ENCODE assay signal across 1 cellular context in genomic region chr3:42763023-42763422, GRCh38.
TF ChIP-seq lines count a peak whose summit lies in the region.

No MANE protein-coding gene starts in this region.

TF ChIP-seq in GM12878, 131 proteins besides CTCF, POLR2A, EP300 and RAD21:
- no peak for TF ChIP-seq MYB (IDR thresholded peaks at IDR 0.05; ENCODE audit: borderline replicate concordance, low read depth, low read length)
- TF ChIP-seq IKZF2 (IDR thresholded peaks at IDR 0.05): no peak
- no peak for TF ChIP-seq HSF1 (IDR thresholded peaks at IDR 0.05; ENCODE audit: low read depth, low read length)
- TF ChIP-seq ZNF274 (IDR thresholded peaks at IDR 0.05; ENCODE audit: insufficient read depth, insufficient read length): no peak
- TF ChIP-seq SRF (IDR thresholded peaks at IDR 0.05; ENCODE audit: low read depth in 2 of 2, low read length in 2 of 2): no peak
- no peak for TF ChIP-seq MTA3 (IDR thresholded peaks at IDR 0.05; ENCODE audit: borderline replicate concordance, low read length)
- no peak for TF ChIP-seq WRNIP1 (IDR thresholded peaks at IDR 0.05; ENCODE audit: borderline replicate concordance, low read depth, low read length)
- TF ChIP-seq MYC (IDR thresholded peaks at IDR 0.05; ENCODE audit: insufficient read depth, insufficient read length, insufficient replicate concordance, low read length, severe bottlenecking): no peak
- no peak for TF ChIP-seq SPI1 (IDR thresholded peaks at IDR 0.05; ENCODE audit: borderline replicate concordance, insufficient read depth, low read depth, low read length)
- no peak for TF ChIP-seq RUNX3 (IDR thresholded peaks at IDR 0.05; ENCODE audit: low read length)
- TF ChIP-seq CBX5 (IDR thresholded peaks at IDR 0.05; ENCODE audit: low read depth): no peak
- no peak for TF ChIP-seq FOXK2 (IDR thresholded peaks at IDR 0.05)
